15 cellular contexts compared by ENCODE assay signal in genomic region chr19:39432677-39433025, GRCh38. TPM values are rescaled to one million over a fixed set of nuclear protein-coding genes. Genes with fewer than 3 reads are reported as not detected.
A peak's percentile ranks its signal among the peaks of the same experiment; 100 is the strongest.
DNase-seq lines count a peak whose midpoint lies in the region; ATAC-seq and TF ChIP-seq lines count a peak whose summit lies in the region.
"Had no signal": no experiment of that assay in that cellular context is flagged by ENCODE, and none has a peak within 500 bp of the region (broad histone marks: within the 10 kb centered on the region; RNA-seq: fewer than 3 reads in every experiment).

No MANE protein-coding gene starts in this region.

- 89 to 96% methylated on average over 8 of the region's 8 CpGs for WGBS in sigmoid colon, 2 donors

- H3K27ac ChIP-seq in sigmoid colon: no peak overlapping the region

- no peak for ATAC-seq in GM18873 (IDR thresholded peaks at IDR 0.05; ENCODE audit: low FRiP score, unreplicated experiment)
- no peak for ATAC-seq in T-cell (replicated peaks in 1 of 4)

- peaks cover 44% of the 10 kb centered on the region for H3K4me1 Mint-ChIP-seq in activated CD4-positive, alpha-beta T cell treated with anti-CD3 and anti-CD28 coated beads, Interleukin-2, amount 10 ng/mL, durations not matched to agents 24 days and 14 days
- H3K4me1 Mint-ChIP-seq in HFFc6 (ENCODE audit: low read depth) (peaks cover 59% of the 10 kb centered on the region), neural crest cell (peaks cover 44% of the 10 kb centered on the region), T-cell (peaks cover 33 to 55% (median 54%) of the 10 kb centered on the region in 3 donors)
- peaks cover 42% of the 10 kb centered on the region for H3K4me1 Mint-ChIP-seq in activated naive CD8-positive, alpha-beta T cell (ENCODE audit: low read depth)

- no peak for TF ChIP-seq POLR2A in sigmoid colon (IDR thresholded peaks at IDR 0.05)

- no peaks in the 10 kb centered on the region for H3K27me3 ChIP-seq in sigmoid colon

- H3K9me3 ChIP-seq in sigmoid colon: no peaks in the 10 kb centered on the region

- no peaks in the 10 kb centered on the region for H3K9me3 Mint-ChIP-seq in activated CD4-positive, alpha-beta T cell treated with anti-CD3 and anti-CD28 coated beads, Interleukin-2, amount 10 ng/mL, durations not matched to agents 24 days and 14 days
- H3K9me3 Mint-ChIP-seq in HFFc6 (peaks cover 6% of the 10 kb centered on the region), neural crest cell (no peaks in the 10 kb centered on the region), T-cell (no peaks in the 10 kb centered on the region)
- no peaks in the 10 kb centered on the region for H3K9me3 Mint-ChIP-seq in activated naive CD8-positive, alpha-beta T cell (ENCODE audit: low read depth)

- intact Hi-C loops in activated CD4-positive, alpha-beta T cell treated with anti-CD3 and anti-CD28 coated beads, Interleukin-2, amount 10 ng/mL, durations not matched to agents 24 days and 14 days (cut with micrococcal nuclease): no loop called here
- intact Hi-C loops in sigmoid colon (cut with DNase I): loop anchor here (5.0 to 10.0 kb wide), 2 partner anchors 90 to 308 kb away; partner anchors contain the start of genes PAK4 and SAMD4B

- peaks cover 17 to 32% (median 29%) of the 10 kb centered on the region in 4 donors for H3K36me3 ChIP-seq in sigmoid colon

- H3K4me3 Mint-ChIP-seq in activated CD4-positive, alpha-beta T cell treated with anti-CD3 and anti-CD28 coated beads, Interleukin-2, amount 10 ng/mL, durations not matched to agents 24 days and 14 days: peak overlapping the region; percentile 26
- no peak overlapping the region; the same call in 1 of the 2 replicates for H3K4me3 Mint-ChIP-seq in HFFc6
- H3K4me3 Mint-ChIP-seq in activated naive CD8-positive, alpha-beta T cell: peak overlapping the region; percentile 100
- peak overlapping the region; percentile 100 for H3K4me3 Mint-ChIP-seq in neural crest cell
- no peak overlapping the region for H3K4me3 Mint-ChIP-seq in T-cell

- CTCF ChIA-PET in T-cell (lab: Charles Lee): no interaction called here

- H3K4me3 ChIP-seq in sigmoid colon: no peak overlapping the region

- TF ChIP-seq CTCF in HFFc6 (IDR thresholded peaks at IDR 0.05) (no peak), neural crest cell (conservative IDR thresholded peaks at IDR 0.05) (no peak), sigmoid colon (IDR thresholded peaks at IDR 0.05) (no peak)

- POLR2A ChIA-PET in T-cell (lab: Charles Lee): interaction anchor here in 1 of 2 donors (0.8 kb wide), 1 partner anchor 544 kb away, joined by 9 read pairs; no protein-coding TSS in a partner anchor

- H3K4me1 ChIP-seq in sigmoid colon: peaks cover 0 to 59% (median 49%) of the 10 kb centered on the region in 4 donors

- H3K27me3 Mint-ChIP-seq in activated CD4-positive, alpha-beta T cell treated with anti-CD3 and anti-CD28 coated beads, Interleukin-2, amount 10 ng/mL, durations not matched to agents 24 days and 14 days: no peaks in the 10 kb centered on the region
- peaks cover 26% of the 10 kb centered on the region for H3K27me3 Mint-ChIP-seq in HFFc6 (ENCODE audit: insufficient read depth)
- H3K27me3 Mint-ChIP-seq in activated naive CD8-positive, alpha-beta T cell: no peaks in the 10 kb centered on the region
- peaks cover 12% of the 10 kb centered on the region for H3K27me3 Mint-ChIP-seq in neural crest cell (ENCODE audit: low read depth)
- H3K27me3 Mint-ChIP-seq in T-cell: no peaks in the 10 kb centered on the region

- DNase-seq in activated CD4-positive, alpha-beta T cell treated with anti-CD3 and anti-CD28 coated beads, Interleukin-2, amount 10 ng/mL, durations not matched to agents 24 days and 14 days: no peak
- DNase-seq in activated CD4-positive, alpha-beta T cell treated with anti-CD3 and anti-CD28 coated beads for 48 hours: no peak
- DNase-seq in HFFc6 (no peak), neural crest cell (ENCODE audit: low read depth, low spot score) (no peak), sigmoid colon (no peak), T-cell (no peak)
- DNase-seq: anterior cingulate cortex, dermis blood vessel endothelial cell, DMS153, Kasumi-1, NCI-H2029, NCI-H526 treated with DMSO at 0.1 percent for 48 hours, occipital lobe had no signal

- peaks cover 46% of the 10 kb centered on the region for H3K36me3 Mint-ChIP-seq in activated CD4-positive, alpha-beta T cell treated with anti-CD3 and anti-CD28 coated beads, Interleukin-2, amount 10 ng/mL, durations not matched to agents 24 days and 14 days (ENCODE audit: low read depth)
- H3K36me3 Mint-ChIP-seq in HFFc6 (ENCODE audit: low read depth): peaks cover 32% of the 10 kb centered on the region
- H3K36me3 Mint-ChIP-seq in activated naive CD8-positive, alpha-beta T cell: peaks cover 11% of the 10 kb centered on the region
- H3K36me3 Mint-ChIP-seq in neural crest cell (ENCODE audit: low read depth): peaks cover 17% of the 10 kb centered on the region
- H3K36me3 Mint-ChIP-seq in T-cell: peaks cover 22% of the 10 kb centered on the region

- H3K27ac Mint-ChIP-seq in activated CD4-positive, alpha-beta T cell treated with anti-CD3 and anti-CD28 coated beads, Interleukin-2, amount 10 ng/mL, durations not matched to agents 24 days and 14 days: peak overlapping the region; percentile 85
- peak overlapping the region; percentile 98 for H3K27ac Mint-ChIP-seq in HFFc6
- peak overlapping the region; percentile 70 for H3K27ac Mint-ChIP-seq in activated naive CD8-positive, alpha-beta T cell
- no peak overlapping the region for H3K27ac Mint-ChIP-seq in neural crest cell (ENCODE audit: unreplicated experiment)
- no peak overlapping the region for H3K27ac Mint-ChIP-seq in T-cell

- no peak for TF ChIP-seq EP300 in sigmoid colon (IDR thresholded peaks at IDR 0.05)

RNA-seq across cellular contexts. Expression of gene RPS16, which starts 3.1 kb away (rescaled TPM):
- 2,597 and 2,671 TPM in 2 replicates for total RNA-seq in activated CD4-positive, alpha-beta T cell treated with anti-CD3 and anti-CD28 coated beads, Interleukin-2, amount 10 ng/mL, durations not matched to agents 24 days and 14 days
- total RNA-seq in HFFc6 (2021; fragmentation: NEBNext Ultra II Directional; extraction: Animal tissue kit (Norgen Biotek cat#: 25700)): 1,000 to 10,000 TPM; 1,647 to 2,008 (median 1,885) TPM
- total RNA-seq in neural crest cell: 2,020 and 2,116 TPM in 2 replicates
- total RNA-seq in sigmoid colon: 1,000 to 10,000 TPM; 1,648 to 4,043 (median 3,423) TPM
- 1,000 to 10,000 TPM; 2,119 to 4,564 (median 2,918) TPM for polyA plus RNA-seq in sigmoid colon
- total RNA-seq in T-cell: 1,000 to 10,000 TPM; 3,669 to 4,521 (median 4,268) TPM

RNA-seq across cellular contexts. Expression of gene SUPT5H, which starts 12.7 kb away (rescaled TPM):
- total RNA-seq in activated CD4-positive, alpha-beta T cell treated with anti-CD3 and anti-CD28 coated beads, Interleukin-2, amount 10 ng/mL, durations not matched to agents 24 days and 14 days: 186 and 187 TPM in 2 replicates
- 100 to 1,000 TPM; 102 to 129 (median 107) TPM for total RNA-seq in HFFc6 (2021; fragmentation: NEBNext Ultra II Directional; extraction: Animal tissue kit (Norgen Biotek cat#: 25700))
- total RNA-seq in neural crest cell (129 and 140 TPM in 2 replicates), sigmoid colon (100 to 1,000 TPM in 2 of 4 donors, 10 to 100 TPM in 2; 72.1 to 104 (median 89.1) TPM), T-cell (100 to 1,000 TPM; 180 to 301 (median 194) TPM)
- 100 to 1,000 TPM in 1 of 3 donors, 10 to 100 TPM in 2; 52.3 to 112 (median 67.5) TPM for polyA plus RNA-seq in sigmoid colon

RNA-seq across cellular contexts. Expression of gene PLEKHG2, which starts 20.2 kb away (rescaled TPM):
- 42.0 and 46.1 TPM in 2 replicates for total RNA-seq in activated CD4-positive, alpha-beta T cell treated with anti-CD3 and anti-CD28 coated beads, Interleukin-2, amount 10 ng/mL, durations not matched to agents 24 days and 14 days
- 10 to 100 TPM; 38.3 to 56.0 (median 45.7) TPM for total RNA-seq in HFFc6 (2021; fragmentation: NEBNext Ultra II Directional; extraction: Animal tissue kit (Norgen Biotek cat#: 25700))
- total RNA-seq in neural crest cell (120 and 135 TPM in 2 replicates), sigmoid colon (10 to 100 TPM in 3 of 4 donors, 1 to 10 TPM in 1; 8.2 to 28.8 (median 12.5) TPM), T-cell (10 to 100 TPM; 25.2 to 88.1 (median 36.7) TPM)
- polyA plus RNA-seq in sigmoid colon: 10 to 100 TPM in 1 of 3 donors, under 1 TPM in 2; 0.60 to 14.9 (median 0.69) TPM

RNA-seq across cellular contexts. Expression of gene ZFP36, which starts 26.0 kb away (rescaled TPM):
- total RNA-seq in activated CD4-positive, alpha-beta T cell treated with anti-CD3 and anti-CD28 coated beads, Interleukin-2, amount 10 ng/mL, durations not matched to agents 24 days and 14 days: 35.7 and 39.9 TPM in 2 replicates
- 10 to 100 TPM; 30.9 to 81.6 (median 68.5) TPM for total RNA-seq in HFFc6 (2021; fragmentation: NEBNext Ultra II Directional; extraction: Animal tissue kit (Norgen Biotek cat#: 25700))
- 4.0 TPM in 2 replicates for total RNA-seq in neural crest cell
- 100 to 1,000 TPM in 3 of 4 donors, 10 to 100 TPM in 1; 78.1 to 320 (median 190) TPM for total RNA-seq in sigmoid colon
- 100 to 1,000 TPM; 112 to 298 (median 228) TPM for polyA plus RNA-seq in sigmoid colon
- 1,000 to 10,000 TPM in 1 of 5 donors, 100 to 1,000 TPM in 4; 208 to 1,013 (median 233) TPM for total RNA-seq in T-cell

RNA-seq across cellular contexts. Expression of gene MED29, which starts 41.5 kb away (rescaled TPM):
- 36.0 and 38.7 TPM in 2 replicates for total RNA-seq in activated CD4-positive, alpha-beta T cell treated with anti-CD3 and anti-CD28 coated beads, Interleukin-2, amount 10 ng/mL, durations not matched to agents 24 days and 14 days
- 10 to 100 TPM; 38.2 to 48.5 (median 45.2) TPM for total RNA-seq in HFFc6 (2021; fragmentation: NEBNext Ultra II Directional; extraction: Animal tissue kit (Norgen Biotek cat#: 25700))
- total RNA-seq in neural crest cell (37.3 and 40.3 TPM in 2 replicates), sigmoid colon (10 to 100 TPM; 25.2 to 44.6 (median 33.7) TPM), T-cell (10 to 100 TPM; 42.0 to 48.7 (median 47.0) TPM)
- 10 to 100 TPM; 22.8 to 33.5 (median 31.0) TPM for polyA plus RNA-seq in sigmoid colon

Comparison
In these comparisons a context has a peak if more than half of its experiments do, and no peak if none do; other contexts are left out.
1. H3K27ac Mint-ChIP-seq: peak in activated CD4-positive, alpha-beta T cell treated with anti-CD3 and anti-CD28 coated beads, Interleukin-2, amount 10 ng/mL, durations not matched to agents 24 days and 14 days (single experiment), HFFc6 (single experiment) and activated naive CD8-positive, alpha-beta T cell (single experiment); none in neural crest cell (single experiment) and T-cell (0 of 2).
2. H3K4me3 Mint-ChIP-seq: peak in activated CD4-positive, alpha-beta T cell treated with anti-CD3 and anti-CD28 coated beads, Interleukin-2, amount 10 ng/mL, durations not matched to agents 24 days and 14 days (single experiment), activated naive CD8-positive, alpha-beta T cell (single experiment) and neural crest cell (single experiment); none in HFFc6 (single experiment) and T-cell (0 of 3).